10 cellular contexts compared by ENCODE assay signal in the genomic region with DNA sequence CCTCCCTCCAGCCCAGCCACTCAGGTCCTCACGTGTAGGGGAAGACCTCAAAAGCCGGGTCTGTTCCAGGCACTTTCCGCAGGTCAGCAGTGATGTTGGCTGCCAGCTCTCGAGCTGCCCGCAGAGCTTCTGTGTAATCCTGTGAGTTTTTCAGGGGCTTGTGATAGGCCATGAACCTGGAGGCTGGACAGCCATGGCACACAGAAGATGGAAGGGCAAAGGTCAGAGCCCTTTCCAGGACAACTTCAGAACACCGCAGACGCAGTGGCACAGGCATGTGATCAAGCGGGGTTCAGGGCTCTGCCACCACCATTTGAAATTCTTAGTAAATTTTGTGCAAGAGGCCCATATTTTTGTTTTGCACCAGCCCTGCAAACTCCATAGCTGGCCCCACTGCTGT. TPM values are rescaled to one million over a fixed set of nuclear protein-coding genes. Genes with fewer than 3 reads are reported as not detected.
"Had no signal": no experiment of that assay in that cellular context is flagged by ENCODE, and none has a peak within 500 bp of the region (broad histone marks: within the 10 kb centered on the region; RNA-seq: fewer than 3 reads in every experiment).

No MANE protein-coding gene starts in this region.

- H3K4me1 ChIP-seq: HAP-1 had no signal

- H3K36me3 ChIP-seq: HAP-1 had no signal

- FAIRE-seq: HTR-8/SVneo had no signal

- H3K9me3 Mint-ChIP-seq: HFFc6, IgD-negative memory B cell had no signal

- H2AFZ ChIP-seq: GM23248 had no signal

- H3K4me3 Mint-ChIP-seq: HFFc6, IgD-negative memory B cell had no signal

- H3K9ac ChIP-seq: GM23248 had no signal

- H3K27ac ChIP-seq: GM23248 had no signal

- DNase-seq: GM23248, GOT3, HFFc6, KG1 had no signal

- ATAC-seq: HCT116 had no signal

- H3K4me1 Mint-ChIP-seq: IgD-negative memory B cell had no signal

- H3K4me3 ChIP-seq: GM23248, HAP-1 had no signal

- H3K27ac Mint-ChIP-seq: HFFc6, IgD-negative memory B cell had no signal

- H3K9me3 ChIP-seq: HAP-1 had no signal

RNA-seq across cellular contexts. Expression of a gene that starts 24.0 kb away (rescaled TPM):
- total RNA-seq: GM23248, H4, H7, HFFc6 had no signal
- polyA plus RNA-seq: GM23248, IgD-negative memory B cell had no signal
